ENCODE assay signal across 15 cellular contexts in genomic region chr6:40936810-40937209, GRCh38.
A peak's percentile ranks its signal among the peaks of the same experiment; 100 is the strongest.
DNase-seq lines count a peak whose midpoint lies in the region; ATAC-seq, FAIRE-seq and TF ChIP-seq lines count a peak whose summit lies in the region.
"Had no signal": no experiment of that assay in that cellular context is flagged by ENCODE, and none has a peak within 500 bp of the region (broad histone marks: within the 10 kb centered on the region; RNA-seq: fewer than 3 reads in every experiment).

No MANE protein-coding gene starts in this region.

- peak overlapping the region; percentile 18 for H3K4me3 Mint-ChIP-seq in nephron progenitor cell
- H3K4me3 Mint-ChIP-seq: activated B cell treated with CpG ODN at 0.5 μM for 24 hours had no signal

- H4K20me1 ChIP-seq in OCI-LY7 (ENCODE audit: insufficient read depth, low read length) = no peaks in the 10 kb centered on the region

- CTCF ChIA-PET in OCI-LY7 (lab: Charles Lee; ENCODE audit: unreplicated experiment) = no interaction called here

- DNase-seq in EH (ENCODE audit: low read depth) (peak; percentile 95), RCC 7860 (ENCODE audit: low spot score) (peak; percentile 94), epithelial cell of proximal tubule (ENCODE audit: low read depth) (peak; percentile 86), nephron progenitor cell (no peak), OCI-LY7 (ENCODE audit: low spot score) (no peak), NCI-H345 (lab: John Stamatoyannopoulos, UW) (no peak)
- no peak for DNase-seq in activated effector memory CD4-positive, alpha-beta T cell treated with anti-CD3 and anti-CD28 coated beads, Interleukin-2, amount 50 U/mL, for 16 hours
- DNase-seq: activated B cell treated with CpG ODN at 0.5 μM for 24 hours, head of caudate nucleus, NCI-H2081 treated with DMSO at 0.1 percent for 48 hours, Peyer's patch, trophoblast cell had no signal

- peaks cover 14% of the 10 kb centered on the region for H3K9me3 Mint-ChIP-seq in nephron progenitor cell
- H3K9me3 Mint-ChIP-seq: activated B cell treated with CpG ODN at 0.5 μM for 24 hours had no signal

- H3K36me3 Mint-ChIP-seq in nephron progenitor cell (ENCODE audit: low read depth) = peaks cover 8% of the 10 kb centered on the region

- no peak overlapping the region for H3K4me2 ChIP-seq in OCI-LY7 (ENCODE audit: low read length)

- H3K79me2 ChIP-seq in OCI-LY7 (ENCODE audit: insufficient read depth, low read depth, low read length) = no peaks in the 10 kb centered on the region

- no peaks in the 10 kb centered on the region for H3K4me1 ChIP-seq in OCI-LY7 (ENCODE audit: insufficient read depth, low read length, poor library complexity, severe bottlenecking)
- H3K4me1 ChIP-seq: Peyer's patch had no signal

- no peaks in the 10 kb centered on the region for H3K9me2 ChIP-seq in OCI-LY7 (ENCODE audit: insufficient read depth, low read length)

- intact Hi-C loops in OCI-LY7 (cut with micrococcal nuclease; ENCODE audit: unreplicated experiment) = no loop called here

- H2AFZ ChIP-seq in OCI-LY7 (ENCODE audit: low read length) = no peak overlapping the region

- TF ChIP-seq CTCF in epithelial cell of proximal tubule (conservative IDR thresholded peaks at IDR 0.05; ENCODE audit: low read depth, low read length) (no peak), nephron progenitor cell (IDR thresholded peaks at IDR 0.05) (no peak), OCI-LY7 (conservative IDR thresholded peaks at IDR 0.05; ENCODE audit: low read length) (no peak)

- no peaks in the 10 kb centered on the region for H3K36me3 ChIP-seq in OCI-LY7 (ENCODE audit: insufficient read depth, low read length)
- H3K36me3 ChIP-seq: Peyer's patch, right atrium auricular region had no signal

- peak overlapping the region; percentile 57 for H3K27ac Mint-ChIP-seq in nephron progenitor cell
- H3K27ac Mint-ChIP-seq: activated B cell treated with CpG ODN at 0.5 μM for 24 hours had no signal

- H3K9me3 ChIP-seq in OCI-LY7 (ENCODE audit: low read length) = no peaks in the 10 kb centered on the region
- H3K9me3 ChIP-seq: Peyer's patch, right atrium auricular region had no signal

- POLR2A ChIA-PET in OCI-LY7 (lab: Charles Lee) = no interaction called here

- no peak overlapping the region for H3K4me3 ChIP-seq in epithelial cell of proximal tubule (ENCODE audit: low read depth, low read length)
- no peak overlapping the region for H3K4me3 ChIP-seq in OCI-LY7 (ENCODE audit: low read depth, low read length, poor library complexity, severe bottlenecking)
- H3K4me3 ChIP-seq: K562, Peyer's patch, right atrium auricular region had no signal

- H3K27ac ChIP-seq in OCI-LY7 (ENCODE audit: low read depth, low read length, poor library complexity, severe bottlenecking) = no peak overlapping the region
- H3K27ac ChIP-seq: Peyer's patch, right atrium auricular region had no signal

- FAIRE-seq in RCC 7860 (lab: Jason Lieb, UNC) = peak; percentile 92
- FAIRE-seq: K562 had no signal

- peaks cover 50% of the 10 kb centered on the region for H3K4me1 Mint-ChIP-seq in nephron progenitor cell
- H3K4me1 Mint-ChIP-seq: activated B cell treated with CpG ODN at 0.5 μM for 24 hours had no signal

- BruUV-seq in OCI-LY7 (replicated peaks; lab: Mats Ljungman, UMichigan) = no TSS peak

- peaks cover 10% of the 10 kb centered on the region for H3K27me3 Mint-ChIP-seq in nephron progenitor cell (ENCODE audit: low read depth, poor library complexity)

- no peak for ATAC-seq in HG03097 (IDR thresholded peaks at IDR 0.05; ENCODE audit: low FRiP score, unreplicated experiment)
- ATAC-seq: K562 had no signal

Comparison
In these comparisons a context has a peak if more than half of its experiments do, and no peak if none do; other contexts are left out.
1. DNase-seq: peak in EH (single experiment), RCC 7860 (single experiment) and epithelial cell of proximal tubule (single experiment); none in nephron progenitor cell (single experiment), OCI-LY7 (single experiment), activated effector memory CD4-positive, alpha-beta T cell treated with anti-CD3 and anti-CD28 coated beads, Interleukin-2, amount 50 U/mL, for 16 hours (single experiment) and NCI-H345 (single experiment).